Comparison of ENCODE assay signal across 8 cellular contexts in the genomic region with DNA sequence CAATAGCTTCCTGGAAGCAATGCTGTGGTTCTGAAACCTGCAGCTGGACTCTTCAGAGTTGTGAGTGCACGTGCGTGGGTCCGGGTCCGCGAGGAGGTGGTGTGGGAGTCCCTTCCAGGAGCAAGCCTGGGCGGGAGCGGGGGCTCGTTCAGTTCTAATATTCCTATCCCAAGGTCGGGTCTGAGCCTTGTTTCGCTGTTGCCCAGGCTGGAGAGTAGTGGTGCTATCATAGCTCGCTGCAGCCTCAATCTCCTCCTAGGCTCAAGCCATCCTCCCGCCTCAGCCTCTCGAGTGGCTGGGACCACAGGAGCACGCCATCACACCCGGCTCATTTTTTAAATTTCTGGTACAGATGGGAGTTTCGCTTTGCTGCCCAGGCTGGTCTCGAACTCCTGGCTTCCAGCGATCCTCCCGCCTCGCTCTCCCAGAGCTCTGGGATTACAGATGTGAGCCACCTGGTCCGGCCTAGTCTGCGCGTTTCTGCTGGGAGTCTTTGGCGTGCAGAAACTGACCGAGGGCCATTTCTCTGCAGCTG. TPM values are rescaled to one million over a fixed set of nuclear protein-coding genes. Genes with fewer than 3 reads are reported as not detected.
A peak's percentile ranks its signal among the peaks of the same experiment; 100 is the strongest.
DNase-seq lines count a peak whose midpoint lies in the region; ATAC-seq, FAIRE-seq and TF ChIP-seq lines count a peak whose summit lies in the region.

No MANE protein-coding gene starts in this region.

- TSS peak; percentile 62 for BruUV-seq in HepG2 (replicated peaks; lab: Mats Ljungman, UMichigan)

- H3K9me3 ChIP-seq in adipocyte (ENCODE audit: control insufficient read depth, low read length) (peaks cover 2% of the 10 kb centered on the region), HepG2 (ENCODE audit: low read length) (peaks cover 8% of the 10 kb centered on the region), tibial artery (peaks cover 0 to 9% (median 0%) of the 10 kb centered on the region in 3 donors)

- CTCF ChIA-PET in HepG2 (lab: Yijun Ruan, JAX; ENCODE audit: low intra/inter-chr PET ratio, low total read pairs): no interaction called here

- peaks cover 13% of the 10 kb centered on the region for H3K79me2 ChIP-seq in HepG2 (ENCODE audit: insufficient read depth, low read length)

- peak overlapping the region; percentile 64 for H3K4me2 ChIP-seq in HepG2 (ENCODE audit: low read depth, low read length)

- TF ChIP-seq CTCF in HepG2 (CRISPR knock-in tag; IDR thresholded peaks at IDR 0.05): no peak
- TF ChIP-seq CTCF in tibial artery (IDR thresholded peaks at IDR 0.05): no peak

- WGBS in HepG2 (ENCODE audit: low lambda C conversion rate): no CpG with 5 or more reads among the region's 25 CpGs

- ATAC-seq in HepG2: peak; percentile 30; the same call in 2 of the 3 replicates
- no peak for ATAC-seq in GM21526 (IDR thresholded peaks at IDR 0.05; ENCODE audit: low FRiP score, unreplicated experiment)
- ATAC-seq in GM18498 (IDR thresholded peaks at IDR 0.05; ENCODE audit: unreplicated experiment): no peak

- H3K4me1 ChIP-seq in adipocyte (ENCODE audit: control insufficient read depth, insufficient read depth, low read length) (peaks cover 11% of the 10 kb centered on the region), HepG2 (ENCODE audit: insufficient read depth, low read length) (peaks cover 9% of the 10 kb centered on the region; the same call in 1 of the 2 replicates), tibial artery (peaks cover 0 to 19% (median 15%) of the 10 kb centered on the region in 4 donors)

- POLR2A ChIA-PET in HepG2 (lab: Yijun Ruan, JAX): interaction anchor here (1.8 to 3.3 kb wide), 2 partner anchors 39 to 71 kb away, joined by 9 to 13 read pairs; partner anchors contain the start of genes ZFP14 and ZNF566

- peak; percentile 1 for DNase-seq in activated naive CD4-positive, alpha-beta T cell treated with Interleukin-2 at 50 U/mL for 16 hours
- no peak for DNase-seq in activated naive CD4-positive, alpha-beta T cell treated with anti-CD3 and anti-CD28 coated beads, Interleukin-2, amount 50 U/mL, for 16 hours
- DNase-seq in adipocyte (ENCODE audit: low read depth) (no peak), HepG2 (ENCODE audit: low spot score) (no peak), tibial artery (no peak), NCI-H1417 treated with DMSO at 0.1 percent for 48 hours (lab: John Stamatoyannopoulos, UW) (no peak)

- TF ChIP-seq EP300 in HepG2 (IDR thresholded peaks at IDR 0.05; ENCODE audit: low read depth in 2 of 2, low read length in 2 of 2): no peak
- TF ChIP-seq EP300 in HepG2 (CRISPR knock-in tag; IDR thresholded peaks at IDR 0.05; ENCODE audit: borderline replicate concordance): no peak

- H3K27me3 ChIP-seq in adipocyte (replicated peaks; ENCODE audit: control insufficient read depth, insufficient read depth, low read length) (no peaks in the 10 kb centered on the region), HepG2 (ENCODE audit: control insufficient read depth in 1 of 2, insufficient read depth in 2 of 2, low read length in 2 of 2) (no peaks in the 10 kb centered on the region), tibial artery (no peaks in the 10 kb centered on the region)

- H3K9ac ChIP-seq in adipocyte (ENCODE audit: low read length) (peak overlapping the region; percentile 93), HepG2 (ENCODE audit: insufficient read depth, low read depth, low read length) (peak overlapping the region; percentile 82)

- H4K20me1 ChIP-seq in HepG2 (ENCODE audit: insufficient read depth, low read length): no peaks in the 10 kb centered on the region

- H2AFZ ChIP-seq in HepG2 (ENCODE audit: low read length): no peak overlapping the region

- no peak for TF ChIP-seq RAD21 in HepG2 (CRISPR knock-in tag; IDR thresholded peaks at IDR 0.05)

- intact Hi-C loops in HepG2 (cut with micrococcal nuclease; ENCODE audit: unreplicated experiment): no loop called here
- intact Hi-C loops in tibial artery (cut with DNase I; ENCODE audit: low total_unique reads): no loop called here

- H3K4me3 ChIP-seq in adipocyte (ENCODE audit: low read length) (peak overlapping the region; percentile 85), HepG2 (replicated peaks in 1 of 3; ENCODE audit: insufficient read depth in 1 of 3, low read depth in 2 of 3, low read length in 3 of 3) (peak overlapping the region; percentile 56 to 72 (median 67)), tibial artery (peak overlapping the region; percentile 67 to 72)

- no peak for TF ChIP-seq POLR2A in HepG2 (IDR thresholded peaks at IDR 0.05; ENCODE audit: insufficient read depth in 1 of 2, low read depth in 2 of 2, low read length in 2 of 2)

- H3K27ac ChIP-seq in HepG2 (ENCODE audit: extremely low read length, insufficient read depth, low read length): peak overlapping the region; percentile 85
- peak overlapping the region; percentile 87 to 99 for H3K27ac ChIP-seq in tibial artery

- no peak for FAIRE-seq in HepG2 (lab: Jason Lieb, UNC)

- H3K36me3 ChIP-seq in adipocyte (ENCODE audit: control insufficient read depth, insufficient read depth, low read length, severe bottlenecking): peaks cover 3% of the 10 kb centered on the region
- H3K36me3 ChIP-seq in HepG2 (replicated peaks in 1 of 2; ENCODE audit: control insufficient read depth in 1 of 2, insufficient read depth in 2 of 2, low read length in 2 of 2): 0 out of 5 replicates have a peak, but pooled peaks cover 0 to 2% of the 10 kb centered on the region in 2 experiments
- H3K36me3 ChIP-seq in tibial artery: peaks cover 0 to 6% (median 0%) of the 10 kb centered on the region in 3 donors

- in situ Hi-C loops in HepG2 (cut with HindIII; ENCODE audit: extremely low pct_ligation_motif_present, low pct_unique_long_range_greater_than_20kb): no loop called here

TF ChIP-seq in HepG2, 621 proteins besides CTCF, POLR2A, EP300 and RAD21 (continues in another document):
- TF ChIP-seq ZNF674 (CRISPR knock-in tag; IDR thresholded peaks at IDR 0.05; ENCODE audit: low read depth) (no peak), ZKSCAN5 (CRISPR knock-in tag; IDR thresholded peaks at IDR 0.05) (no peak), ZNF773 (CRISPR knock-in tag; IDR thresholded peaks at IDR 0.05; ENCODE audit: borderline replicate concordance) (no peak), NRL (CRISPR knock-in tag; IDR thresholded peaks at IDR 0.05; ENCODE audit: borderline replicate concordance) (peak; percentile 14; the same call in 1 of the 2 replicates), REXO4 (CRISPR knock-in tag; IDR thresholded peaks at IDR 0.05; ENCODE audit: borderline replicate concordance) (no peak)

RNA-seq across cellular contexts. Expression of gene ZFP82, which starts 0.6 kb away (rescaled TPM):
- total RNA-seq in HepG2 (2016; rRNA removed; fragmentation: Illumina TruSeq; extraction: Trizol): 4.3 and 7.1 TPM in 2 replicates
- 0.40 and 0.71 TPM in 2 replicates for total RNA-seq in HepG2 (2016; cell fraction: cytosol; rRNA removed; fragmentation: Illumina TruSeq; extraction: Trizol; ENCODE audit: low read depth)
- 3.9 and 6.7 TPM in 2 replicates for total RNA-seq in HepG2 (2016; cell fraction: insoluble cytoplasmic fraction; rRNA removed; fragmentation: Illumina TruSeq; extraction: Trizol)
- total RNA-seq in HepG2 (2016; cell fraction: membrane; rRNA removed; fragmentation: Illumina TruSeq; extraction: Trizol): 2.5 and 2.8 TPM in 2 replicates
- 4.2 and 5.5 TPM in 2 replicates for total RNA-seq in HepG2 (2016; cell fraction: nucleus; rRNA removed; fragmentation: Illumina TruSeq; extraction: Trizol)
- 1.5 and 1.7 TPM in 2 replicates for polyA plus RNA-seq in HepG2 (2011; rRNA removed)
- 0.70 and 1.0 TPM in 2 replicates for polyA plus RNA-seq in HepG2 (2011; cell fraction: cytosol; rRNA removed)
- 1.7 and 1.8 TPM in 2 replicates for polyA plus RNA-seq in HepG2 (2011; cell fraction: nucleus; rRNA removed)
- 2.3 and 2.5 TPM in 2 replicates for polyA plus RNA-seq in HepG2 (2012)
- 0.16 and 0.27 TPM in 2 replicates for polyA plus RNA-seq in HepG2 (2016; cell fraction: cytosol; fragmentation: Illumina TruSeq; extraction: Trizol; ENCODE audit: low read depth)
- polyA plus RNA-seq in HepG2 (2016; cell fraction: insoluble cytoplasmic fraction; fragmentation: Illumina TruSeq; extraction: Trizol; ENCODE audit: low read depth): 3.8 and 4.2 TPM in 2 replicates
- polyA plus RNA-seq in HepG2 (2016; cell fraction: membrane; fragmentation: Illumina TruSeq; extraction: Trizol; ENCODE audit: low read depth): 0.73 and 0.86 TPM in 2 replicates
- polyA plus RNA-seq in HepG2 (2016; cell fraction: nucleus; fragmentation: Illumina TruSeq; extraction: Trizol; ENCODE audit: insufficient read depth, low read depth): 4.0 and 4.3 TPM in 2 replicates
- 2.8 and 4.4 TPM in 2 replicates for polyA minus RNA-seq in HepG2 (2011; rRNA and poly(A)+ RNA removed; ENCODE audit: low replicate concordance)
- polyA minus RNA-seq in HepG2 (2011; cell fraction: cytosol; rRNA and poly(A)+ RNA removed): 2.7 and 2.8 TPM in 2 replicates
- polyA minus RNA-seq in HepG2 (2011; cell fraction: nucleus; rRNA and poly(A)+ RNA removed): 7.3 and 10.7 TPM in 2 replicates

RNA-seq across cellular contexts. Expression of gene ZFP14, which starts 38.8 kb away (rescaled TPM):
- total RNA-seq in HepG2 (2016; rRNA removed; fragmentation: Illumina TruSeq; extraction: Trizol): 5.0 and 5.7 TPM in 2 replicates
- total RNA-seq in HepG2 (2016; cell fraction: cytosol; rRNA removed; fragmentation: Illumina TruSeq; extraction: Trizol; ENCODE audit: low read depth): 0.51 and 0.88 TPM in 2 replicates
- 4.5 and 6.5 TPM in 2 replicates for total RNA-seq in HepG2 (2016; cell fraction: insoluble cytoplasmic fraction; rRNA removed; fragmentation: Illumina TruSeq; extraction: Trizol)
- 1.7 and 3.0 TPM in 2 replicates for total RNA-seq in HepG2 (2016; cell fraction: membrane; rRNA removed; fragmentation: Illumina TruSeq; extraction: Trizol)
- total RNA-seq in HepG2 (2016; cell fraction: nucleus; rRNA removed; fragmentation: Illumina TruSeq; extraction: Trizol): 8.3 and 8.4 TPM in 2 replicates
- 1.9 and 2.0 TPM in 2 replicates for polyA plus RNA-seq in HepG2 (2011; rRNA removed)
- polyA plus RNA-seq in HepG2 (2011; cell fraction: cytosol; rRNA removed): 0.46 and 0.51 TPM in 2 replicates
- polyA plus RNA-seq in HepG2 (2011; cell fraction: nucleus; rRNA removed): 1.9 and 2.5 TPM in 2 replicates
- 1.7 and 2.6 TPM in 2 replicates for polyA plus RNA-seq in HepG2 (2012)
- polyA plus RNA-seq in HepG2 (2016; cell fraction: cytosol; fragmentation: Illumina TruSeq; extraction: Trizol; ENCODE audit: low read depth): 0.26 and 0.36 TPM in 2 replicates
- polyA plus RNA-seq in HepG2 (2016; cell fraction: insoluble cytoplasmic fraction; fragmentation: Illumina TruSeq; extraction: Trizol; ENCODE audit: low read depth): 2.7 and 2.8 TPM in 2 replicates
- polyA plus RNA-seq in HepG2 (2016; cell fraction: membrane; fragmentation: Illumina TruSeq; extraction: Trizol; ENCODE audit: low read depth): 0.64 TPM in 2 replicates
- 5.1 and 6.1 TPM in 2 replicates for polyA plus RNA-seq in HepG2 (2016; cell fraction: nucleus; fragmentation: Illumina TruSeq; extraction: Trizol; ENCODE audit: insufficient read depth, low read depth)
- 1.6 and 2.2 TPM in 2 replicates for polyA minus RNA-seq in HepG2 (2011; rRNA and poly(A)+ RNA removed; ENCODE audit: low replicate concordance)
- 1.6 and 3.0 TPM in 2 replicates for polyA minus RNA-seq in HepG2 (2011; cell fraction: cytosol; rRNA and poly(A)+ RNA removed)
- polyA minus RNA-seq in HepG2 (2011; cell fraction: nucleus; rRNA and poly(A)+ RNA removed): 9.7 and 9.8 TPM in 2 replicates
